Comparison of ENCODE assay signal across 7 cellular contexts in genomic region chr20:47978428-47979120, GRCh38.
DNase-seq lines count a peak whose midpoint lies in the region; ATAC-seq and TF ChIP-seq lines count a peak whose summit lies in the region.
"Not testable (repeated sequence)": the region's sequence is repeated elsewhere in the genome, so short reads cannot be mapped to it uniquely, and the experiment has no call there.

No MANE protein-coding gene starts in this region.

- not testable (repeated sequence) for H3K9me3 Mint-ChIP-seq in Calu3 (ENCODE audit: low read depth, unreplicated experiment); activated naive CD4-positive, alpha-beta T cell treated with anti-CD3 and anti-CD28 coated beads, Interleukin-2, amount 50 U/mL, for 24 hours; endodermal cell; mesothelial cell of epicardium; progenitor cell of endocrine pancreas (ENCODE audit: low read depth)

- H3K36me3 Mint-ChIP-seq in Calu3 (ENCODE audit: insufficient read depth, unreplicated experiment); activated naive CD4-positive, alpha-beta T cell treated with anti-CD3 and anti-CD28 coated beads, Interleukin-2, amount 50 U/mL, for 24 hours; endodermal cell (ENCODE audit: low read depth); mesothelial cell of epicardium; progenitor cell of endocrine pancreas (ENCODE audit: insufficient read depth): not testable (repeated sequence)

- H3K4me2 ChIP-seq in MM.1S (ENCODE audit: low read depth, low read length) = peak overlapping the region; percentile 21; the same call in 1 of the 2 replicates

- ATAC-seq in SK-N-SH treated with all-trans-retinoic acid at 6 μM for 48 hours = peak; percentile 51

- DNase-seq in Calu3; MM.1S; mesothelial cell of epicardium (ENCODE audit: low spot score in 2 of 2, unreplicated experiment in 2 of 2); progenitor cell of endocrine pancreas (ENCODE audit: low spot score, unreplicated experiment): not testable (repeated sequence)
- peak; percentile 39 for DNase-seq in endodermal cell

- CTCF ChIA-PET in Calu3 (lab: Charles Lee) = not testable (repeated sequence)

- not testable (repeated sequence) for H3F3A ChIP-seq in MM.1S (ENCODE audit: insufficient read depth, low read length)

- H3K4me1 Mint-ChIP-seq in Calu3 (ENCODE audit: low read depth, unreplicated experiment) (peaks cover 47% of the 10 kb centered on the region), endodermal cell (peaks cover 28% of the 10 kb centered on the region), mesothelial cell of epicardium (peaks cover 11% of the 10 kb centered on the region), progenitor cell of endocrine pancreas (ENCODE audit: low read depth) (peaks cover 45% of the 10 kb centered on the region)
- H3K4me1 Mint-ChIP-seq in activated naive CD4-positive, alpha-beta T cell treated with anti-CD3 and anti-CD28 coated beads, Interleukin-2, amount 50 U/mL, for 24 hours = not testable (repeated sequence)

- not testable (repeated sequence) for H3K4me3 ChIP-seq in MM.1S (ENCODE audit: low read length); endodermal cell (ENCODE audit: low read length)

- H3K9me3 ChIP-seq in MM.1S (replicated peaks; ENCODE audit: insufficient read depth, low read length); endodermal cell (ENCODE audit: control insufficient read depth, low read length): not testable (repeated sequence)

- H3K79me2 ChIP-seq in MM.1S (ENCODE audit: low read length) = not testable (repeated sequence)

- not testable (repeated sequence) for H3K9ac ChIP-seq in MM.1S (ENCODE audit: low read length); endodermal cell (ENCODE audit: extremely low read depth, low read length, poor library complexity, severe bottlenecking)

- H3K4me3 Mint-ChIP-seq in Calu3 (ENCODE audit: low read depth, unreplicated experiment); endodermal cell; mesothelial cell of epicardium; progenitor cell of endocrine pancreas (ENCODE audit: low read depth): not testable (repeated sequence)
- H3K4me3 Mint-ChIP-seq in activated naive CD4-positive, alpha-beta T cell treated with anti-CD3 and anti-CD28 coated beads, Interleukin-2, amount 50 U/mL, for 24 hours = peak overlapping the region; percentile 20

- not testable (repeated sequence) for H3K27me3 ChIP-seq in MM.1S (replicated peaks; ENCODE audit: insufficient read depth, low read length); endodermal cell (ENCODE audit: control insufficient read depth, insufficient read depth, low read length, poor library complexity, severe bottlenecking)

- not testable (repeated sequence) for H3K9me2 ChIP-seq in MM.1S (replicated peaks; ENCODE audit: insufficient read depth, low read length)

- peak overlapping the region; percentile 22 for H3K27ac Mint-ChIP-seq in Calu3 (ENCODE audit: unreplicated experiment)
- not testable (repeated sequence) for H3K27ac Mint-ChIP-seq in activated naive CD4-positive, alpha-beta T cell treated with anti-CD3 and anti-CD28 coated beads, Interleukin-2, amount 50 U/mL, for 24 hours
- peak overlapping the region; percentile 52 for H3K27ac Mint-ChIP-seq in endodermal cell
- peak overlapping the region; percentile 17 for H3K27ac Mint-ChIP-seq in mesothelial cell of epicardium
- peak overlapping the region; percentile 77 for H3K27ac Mint-ChIP-seq in progenitor cell of endocrine pancreas

- not testable (repeated sequence) for TF ChIP-seq CTCF in Calu3 (IDR thresholded peaks at IDR 0.05; ENCODE audit: unreplicated experiment); MM.1S (IDR thresholded peaks at IDR 0.05; ENCODE audit: low read length); endodermal cell (conservative IDR thresholded peaks at IDR 0.05); mesothelial cell of epicardium (IDR thresholded peaks at IDR 0.05; ENCODE audit: unreplicated experiment); progenitor cell of endocrine pancreas (IDR thresholded peaks at IDR 0.05; ENCODE audit: unreplicated experiment)

- not testable (repeated sequence) for H4K20me1 ChIP-seq in MM.1S (ENCODE audit: insufficient read depth, low read length)

- H2AFZ ChIP-seq in MM.1S (ENCODE audit: low read length) = not testable (repeated sequence)

- BruUV-seq in Calu3 (replicated peaks; lab: Mats Ljungman, UMichigan) = not testable (repeated sequence)

- intact Hi-C loops in Calu3 (cut with micrococcal nuclease; ENCODE audit: unreplicated experiment) = loop anchor here (10.0 kb wide), 1 partner anchor 194 kb away; the partner anchor contains the start of gene SULF2

- 76 to 81% methylated on average over 2 to 4 of the region's 19 CpGs for WGBS in endodermal cell (ENCODE audit: insufficient coverage in 1 of 2, insufficient read length in 1 of 2), 2 experiments

- not testable (repeated sequence) for H3K27me3 Mint-ChIP-seq in Calu3 (ENCODE audit: unreplicated experiment); activated naive CD4-positive, alpha-beta T cell treated with anti-CD3 and anti-CD28 coated beads, Interleukin-2, amount 50 U/mL, for 24 hours; endodermal cell (ENCODE audit: insufficient read depth); mesothelial cell of epicardium (ENCODE audit: low read depth); progenitor cell of endocrine pancreas

- H3K27ac ChIP-seq in MM.1S (ENCODE audit: low read length); endodermal cell (ENCODE audit: low read depth, low read length): not testable (repeated sequence)

- H3K36me3 ChIP-seq in MM.1S (replicated peaks; ENCODE audit: insufficient read depth, low read length); endodermal cell (ENCODE audit: control insufficient read depth, insufficient read depth, low read length): not testable (repeated sequence)

- H3K4me1 ChIP-seq in MM.1S (ENCODE audit: low read length); endodermal cell (ENCODE audit: control insufficient read depth, insufficient read depth, low read length): not testable (repeated sequence)
